1 cellular context compared by ENCODE assay signal in genomic region chr2:7379799-7380198, GRCh38.
TF ChIP-seq lines count a peak whose summit lies in the region.

No MANE protein-coding gene starts in this region.

TF ChIP-seq in H1, 55 proteins besides CTCF, POLR2A, EP300 and RAD21:
- TF ChIP-seq SIN3A (conservative IDR thresholded peaks at IDR 0.05 in 1 of 2, IDR thresholded peaks at IDR 0.05 in 1 of 2; ENCODE audit: low read depth in 1 of 2, low read length in 2 of 2) (no peak), RNF2 (IDR thresholded peaks at IDR 0.05; ENCODE audit: borderline replicate concordance, low read depth, low read length, missing control alignments, poor library complexity, severe bottlenecking) (no peak), KDM4A (IDR thresholded peaks at IDR 0.05; ENCODE audit: low read depth, low read length, severe bottlenecking) (no peak), HDAC6 (IDR thresholded peaks at IDR 0.05; ENCODE audit: low read depth, low read length) (no peak), SP1 (IDR thresholded peaks at IDR 0.05; ENCODE audit: low read depth, low read length) (no peak), ATF3 (IDR thresholded peaks at IDR 0.05; ENCODE audit: insufficient read depth, low read depth, low read length) (no peak), CTBP2 (IDR thresholded peaks at IDR 0.05; ENCODE audit: borderline replicate concordance, insufficient read depth, insufficient read length, low read length) (no peak), HDAC2 (IDR thresholded peaks at IDR 0.05; ENCODE audit: borderline replicate concordance in 1 of 2, low read depth in 2 of 2, low read length in 2 of 2) (no peak), SP2 (IDR thresholded peaks at IDR 0.05; ENCODE audit: low read length) (no peak), USF2 (IDR thresholded peaks at IDR 0.05; ENCODE audit: low read length) (no peak), CHD7 (IDR thresholded peaks at IDR 0.05; ENCODE audit: insufficient replicate concordance, low read length) (no peak), NRF1 (IDR thresholded peaks at IDR 0.05; ENCODE audit: low read depth, low read length) (no peak), YY1 (IDR thresholded peaks at IDR 0.05; ENCODE audit: low read depth, low read length) (no peak), TAF1 (IDR thresholded peaks at IDR 0.05; ENCODE audit: low read depth, low read length) (no peak), FOSL1 (IDR thresholded peaks at IDR 0.05; ENCODE audit: insufficient read depth, low read depth, low read length) (no peak), TCF12 (IDR thresholded peaks at IDR 0.05; ENCODE audit: low read depth, low read length) (no peak), SIRT6 (IDR thresholded peaks at IDR 0.05; ENCODE audit: low read length) (no peak), KDM1A (IDR thresholded peaks at IDR 0.05; ENCODE audit: borderline replicate concordance, low read length) (no peak)
